ENCODE assay signal across 29 cellular contexts in genomic region chr1:6888268-6888667, GRCh38.
DNase-seq lines count a peak whose midpoint lies in the region; ATAC-seq, FAIRE-seq and TF ChIP-seq lines count a peak whose summit lies in the region.
"Had no signal": no experiment of that assay in that cellular context is flagged by ENCODE, and none has a peak within 500 bp of the region (broad histone marks: within the 10 kb centered on the region; RNA-seq: fewer than 3 reads in every experiment).

No MANE protein-coding gene starts in this region.

- in situ Hi-C loops in GM12878 (cut with MboI) = no loop called here

- H2AFZ ChIP-seq in GM12878 (ENCODE audit: control insufficient read depth, low read depth, low read length) = no peak overlapping the region
- H2AFZ ChIP-seq: PC-9 had no signal

- WGBS in GM12878 (ENCODE audit: insufficient coverage, insufficient replicate concordance, low lambda C conversion rate, missing lambda C conversion rate) = 79% methylated on average over 3 of the region's 3 CpGs
- 87% methylated on average over 3 of the region's 3 CpGs for WGBS in esophagus muscularis mucosa

- TF ChIP-seq RAD21 in GM12878 (IDR thresholded peaks at IDR 0.05; ENCODE audit: insufficient read depth, low read depth, low read length) = no peak

- DNase-seq in EL (peak; percentile 41), RWPE2 (ENCODE audit: low spot score) (no peak), GM12878 (ENCODE audit: low read depth, low spot score) (no peak), fibroblast of pulmonary artery (ENCODE audit: low read depth) (peak; percentile 39), kidney (no peak), head of caudate nucleus (no peak), esophagus muscularis mucosa (ENCODE audit: extremely low spot score) (no peak)
- DNase-seq: activated CD4-positive, alpha-beta T cell treated with anti-CD3 and anti-CD28 coated beads, Interleukin-2, amount 50 U/mL, for 1 hour; activated naive CD4-positive, alpha-beta T cell; activated T-cell treated with anti-CD3 and anti-CD28 coated beads, Interleukin-2, amount 50 U/mL, for 48 hours; amniotic stem cell; C1 segment of cervical spinal cord; central memory CD4-positive, alpha-beta T cell; COR-L47; DMS53; GF-D8; NCI-H1436; NCI-H510A treated with DMSO at 0.1 percent for 48 hours; PC-9; psoas muscle; Right ventricle myocardium superior; stimulated activated CD4-positive, alpha-beta T cell treated with anti-CD3 and anti-CD28 coated beads, Interleukin-4, amount 100 ng/mL, for 4 hours; T1000 had no signal

- no peak overlapping the region for H3K9ac ChIP-seq in GM12878 (ENCODE audit: control insufficient read depth, insufficient read depth, low read length)
- H3K9ac ChIP-seq in kidney (ENCODE audit: low read length in 2 of 2) = no peak overlapping the region

- H3K4me1 ChIP-seq in RWPE2 (ENCODE audit: insufficient read depth, poor library complexity, severe bottlenecking) = no peaks in the 10 kb centered on the region
- H3K4me1 ChIP-seq in GM12878 (ENCODE audit: control insufficient read depth, insufficient read depth, low read length) = peaks cover 11% of the 10 kb centered on the region
- H3K4me1 ChIP-seq in kidney (ENCODE audit: control insufficient read depth in 1 of 2, insufficient read depth in 1 of 2, low read depth in 1 of 2, low read length in 2 of 2) = peaks cover 8% of the 10 kb centered on the region in 2 donors
- peaks cover 5 to 13% (median 9%) of the 10 kb centered on the region in 4 donors for H3K4me1 ChIP-seq in esophagus muscularis mucosa
- H3K4me1 ChIP-seq: psoas muscle, suprapubic skin had no signal

- H4K20me1 ChIP-seq in GM12878 (ENCODE audit: control insufficient read depth, insufficient read depth) = no peaks in the 10 kb centered on the region

- TF ChIP-seq CTCF in RWPE2 (IDR thresholded peaks at IDR 0.05; ENCODE audit: poor library complexity, severe bottlenecking) = peak; percentile 21
- TF ChIP-seq CTCF in GM12878 (IDR thresholded peaks at IDR 0.05 in 2 of 3, conservative IDR thresholded peaks at IDR 0.05 in 1 of 3; ENCODE audit: control insufficient read depth in 2 of 3, extremely low read depth in 1 of 3, insufficient read depth in 1 of 3, low read depth in 3 of 3, low read length in 3 of 3) = no peak
- TF ChIP-seq CTCF in fibroblast of pulmonary artery (IDR thresholded peaks at IDR 0.05; ENCODE audit: low read length, missing control alignments) = peak; percentile 8
- no peak for TF ChIP-seq CTCF in kidney (IDR thresholded peaks at IDR 0.05; ENCODE audit: borderline replicate concordance, extremely low read depth, insufficient read depth)
- no peak for TF ChIP-seq CTCF in esophagus muscularis mucosa (IDR thresholded peaks at IDR 0.05)

- TF ChIP-seq EP300 in GM12878 (IDR thresholded peaks at IDR 0.05; ENCODE audit: borderline replicate concordance in 1 of 2, control insufficient read depth in 1 of 2, low read depth in 2 of 2, low read length in 2 of 2) (no peak), esophagus muscularis mucosa (IDR thresholded peaks at IDR 0.05) (no peak)

- H3K4me3 ChIP-seq in RWPE2 (ENCODE audit: severe bottlenecking) = no peak overlapping the region
- no peak overlapping the region for H3K4me3 ChIP-seq in GM12878
- H3K4me3 ChIP-seq in fibroblast of pulmonary artery (replicated peaks; ENCODE audit: low read depth, low read length) = no peak overlapping the region
- no peak overlapping the region for H3K4me3 ChIP-seq in kidney (ENCODE audit: low read length in 2 of 2)
- no peak overlapping the region for H3K4me3 ChIP-seq in esophagus muscularis mucosa
- H3K4me3 ChIP-seq: HAP-1, PC-9, psoas muscle, suprapubic skin had no signal

- H3K9me3 ChIP-seq in RWPE2 (ENCODE audit: severe bottlenecking) = no peaks in the 10 kb centered on the region
- no peaks in the 10 kb centered on the region for H3K9me3 ChIP-seq in GM12878 (replicated peaks; ENCODE audit: control insufficient read depth, insufficient read depth, low read length)
- H3K9me3 ChIP-seq in kidney (ENCODE audit: control insufficient read depth in 1 of 2, low read length in 2 of 2) = no peaks in the 10 kb centered on the region
- H3K9me3 ChIP-seq in esophagus muscularis mucosa = no peaks in the 10 kb centered on the region
- H3K9me3 ChIP-seq: HAP-1, neutrophil, psoas muscle, suprapubic skin had no signal

- SMC1A ChIA-PET in GM12878 (lab: Charles Lee; ENCODE audit: uncharacterized antibody, unreplicated experiment) = interaction anchor here (0.9 to 6.3 kb wide), 17 partner anchors 10 to 188 kb away, joined by 3 to 68 read pairs (median 4); no protein-coding TSS in a partner anchor

- no TSS peak for BruUV-seq in GM12878 (replicated peaks; lab: Mats Ljungman, UMichigan)

- no peak for TF ChIP-seq POLR2A in GM12878 (IDR thresholded peaks at IDR 0.05; ENCODE audit: low read depth, low read length)
- no peak for TF ChIP-seq POLR2A in esophagus muscularis mucosa (IDR thresholded peaks at IDR 0.05; ENCODE audit: low read depth)

- H3K4me2 ChIP-seq in GM12878 (ENCODE audit: control insufficient read depth, insufficient read depth) = no peak overlapping the region
- H3K4me2 ChIP-seq: PC-9 had no signal

- H3K27me3 ChIP-seq in RWPE2 (ENCODE audit: insufficient read depth, poor library complexity, severe bottlenecking) (no peaks in the 10 kb centered on the region), GM12878 (replicated peaks in 1 of 2; ENCODE audit: control insufficient read depth in 2 of 2, insufficient read depth in 2 of 2, low read length in 1 of 2) (no peaks in the 10 kb centered on the region), esophagus muscularis mucosa (no peaks in the 10 kb centered on the region)
- H3K27me3 ChIP-seq: neutrophil, suprapubic skin had no signal

- H3K79me2 ChIP-seq in GM12878 (ENCODE audit: control insufficient read depth, insufficient read depth, low read length) = no peaks in the 10 kb centered on the region

- H3K27ac ChIP-seq in RWPE2 (ENCODE audit: poor library complexity, severe bottlenecking) (no peak overlapping the region), GM12878 (ENCODE audit: control insufficient read depth, insufficient read depth) (0 out of 2 replicates have a peak overlapping the region, but pooled peaks have one; percentile 6), kidney (ENCODE audit: low read depth in 2 of 2, low read length in 2 of 2) (no peak overlapping the region), esophagus muscularis mucosa (replicated peaks in 1 of 4) (no peak overlapping the region)
- H3K27ac ChIP-seq: neutrophil, PC-9, psoas muscle, suprapubic skin had no signal

- intact Hi-C loops in GM12878 (cut with micrococcal nuclease; ENCODE audit: unreplicated experiment) = no loop called here
- intact Hi-C loops in kidney (cut with DNase I) = loop anchor here (10.0 kb wide), 1 partner anchor 93 kb away; no protein-coding TSS in a partner anchor
- intact Hi-C loops in head of caudate nucleus (cut with DNase I) = loop anchor here (10.0 kb wide), 1 partner anchor 93 kb away; no protein-coding TSS in a partner anchor
- intact Hi-C loops in esophagus muscularis mucosa (cut with DNase I) = no loop called here

- RAD21 ChIA-PET in GM12878 (lab: Charles Lee; ENCODE audit: unreplicated experiment) = interaction anchor here (0.8 to 4.2 kb wide), 9 partner anchors 15 to 169 kb away, joined by 3 to 21 read pairs (median 5); partner anchors contain the start of gene CAMTA1

- FAIRE-seq in GM12878 (lab: Jason Lieb, UNC) (no peak), kidney (lab: Jason Lieb, UNC) (no peak)
- FAIRE-seq: frontal cortex had no signal

- CTCF ChIA-PET in GM12878 (lab: Yijun Ruan, JAX) = interaction anchor here (0.9 to 4.9 kb wide), 12 partner anchors 8 to 310 kb away, joined by 3 to 63 read pairs (median 16); no protein-coding TSS in a partner anchor

- H3K36me3 ChIP-seq in RWPE2 (ENCODE audit: low read depth) (no peaks in the 10 kb centered on the region; the same call in 1 of the 2 replicates), GM12878 (ENCODE audit: control insufficient read depth in 2 of 2, insufficient read depth in 2 of 2, low read length in 1 of 2) (peaks cover 1 to 2% of the 10 kb centered on the region in 2 experiments; a peak in 2 of 4 replicates), kidney (ENCODE audit: control insufficient read depth in 1 of 2, insufficient read depth in 2 of 2, low read length in 2 of 2) (no peaks in the 10 kb centered on the region), esophagus muscularis mucosa (peaks cover 0 to 7% (median 3%) of the 10 kb centered on the region in 4 donors)
- H3K36me3 ChIP-seq: HAP-1, neutrophil had no signal

- POLR2A ChIA-PET in GM12878 (lab: Charles Lee) = no interaction called here

- peak; percentile 31; the same call in 1 of the 3 replicates for ATAC-seq in RWPE2 (ENCODE audit: low read depth)
- no peak for ATAC-seq in GM12878
- ATAC-seq in HG03280 (IDR thresholded peaks at IDR 0.05; ENCODE audit: unreplicated experiment) = no peak
- ATAC-seq: psoas muscle; stimulated activated memory B cell treated with anti-CD40 and anti-IgM and Interleukin-4, amounts not matched to agents 10 μg/mL and 1 μg/mL and 100 μg/mL, for 72 hours had no signal

TF ChIP-seq in GM12878, 131 proteins besides CTCF, POLR2A, EP300 and RAD21:
- TF ChIP-seq ZNF274 (IDR thresholded peaks at IDR 0.05; ENCODE audit: insufficient read depth, insufficient read length) (no peak), SUZ12 (IDR thresholded peaks at IDR 0.05; ENCODE audit: unreplicated experiment) (no peak), TBL1XR1 (IDR thresholded peaks at IDR 0.05; ENCODE audit: low read depth, low read length) (no peak)

Comparison
In these comparisons a context has a peak if more than half of its experiments do, and no peak if none do; other contexts are left out.
1. DNase-seq: peak in EL (single experiment) and fibroblast of pulmonary artery (single experiment); none in RWPE2 (single experiment), GM12878 (single experiment), kidney (single experiment), head of caudate nucleus (0 of 42) and esophagus muscularis mucosa (single experiment).
2. CTCF ChIP-seq: peak in RWPE2 (single experiment) and fibroblast of pulmonary artery (single experiment); none in GM12878 (0 of 3), kidney (single experiment) and esophagus muscularis mucosa (0 of 3).
3. intact Hi-C loops: an anchor here in kidney (10.0 kb wide) and head of caudate nucleus (10.0 kb wide); none called in GM12878 and esophagus muscularis mucosa.